In genomic region chr2:186641132-186641806, GRCh38 we compare ENCODE assay signal across 9 cellular contexts. TPM values are rescaled to one million over a fixed set of nuclear protein-coding genes. Genes with fewer than 3 reads are reported as not detected.
A peak's percentile ranks its signal among the peaks of the same experiment; 100 is the strongest.
DNase-seq lines count a peak whose midpoint lies in the region; ATAC-seq, FAIRE-seq and TF ChIP-seq lines count a peak whose summit lies in the region.
"Had no signal": no experiment of that assay in that cellular context is flagged by ENCODE, and none has a peak within 500 bp of the region (broad histone marks: within the 10 kb centered on the region; RNA-seq: fewer than 3 reads in every experiment).

No MANE protein-coding gene starts in this region.

- no peak for FAIRE-seq in small intestine (lab: Jason Lieb, UNC)

- H3K4me1 Mint-ChIP-seq in nephron progenitor cell, result peaks cover 4% of the 10 kb centered on the region
- H3K4me1 Mint-ChIP-seq: naive B cell had no signal

- H3K4me3 Mint-ChIP-seq in nephron progenitor cell, result no peak overlapping the region
- H3K4me3 Mint-ChIP-seq: activated naive CD8-positive, alpha-beta T cell; naive B cell had no signal

- no peak for TF ChIP-seq CTCF in nephron progenitor cell (IDR thresholded peaks at IDR 0.05)
- no peak for TF ChIP-seq CTCF in foreskin fibroblast (IDR thresholded peaks at IDR 0.05; ENCODE audit: low read depth, low read length)

- 63 to 71% (median 69%) methylated on average over 4 of the region's 4 CpGs for WGBS in small intestine, 3 donors

- H3K4me3 ChIP-seq in small intestine (ENCODE audit: low read depth in 1 of 2, low read length in 2 of 2) (no peak overlapping the region), foreskin fibroblast (ENCODE audit: low read depth in 1 of 2, low read length in 2 of 2) (no peak overlapping the region)

- DNase-seq in M059J (ENCODE audit: low read depth), result peak; percentile 1
- no peak for DNase-seq in nephron progenitor cell
- no peak for DNase-seq in small intestine
- DNase-seq in foreskin fibroblast, result no peak
- no peak for DNase-seq in hippocampal formation (lab: John Stamatoyannopoulos, UW)

- H3K27me3 ChIP-seq in small intestine (ENCODE audit: control insufficient read depth in 2 of 2, insufficient read depth in 2 of 2, low read length in 2 of 2), result no peaks in the 10 kb centered on the region

- no peaks in the 10 kb centered on the region for H3K9me3 ChIP-seq in small intestine (ENCODE audit: control insufficient read depth, low read depth)

- H3K4me1 ChIP-seq in small intestine (ENCODE audit: control insufficient read depth in 2 of 2, insufficient read depth in 1 of 2, low read depth in 1 of 2, low read length in 1 of 2), result no peaks in the 10 kb centered on the region

- H3K36me3 Mint-ChIP-seq in nephron progenitor cell (ENCODE audit: low read depth), result peaks cover 36% of the 10 kb centered on the region
- H3K36me3 Mint-ChIP-seq: naive B cell had no signal

- ATAC-seq in GM19372 (IDR thresholded peaks at IDR 0.05; ENCODE audit: low read depth, unreplicated experiment) (peak; percentile 6), HG02678 (IDR thresholded peaks at IDR 0.05; ENCODE audit: unreplicated experiment) (peak; percentile 16)

- H3K9me3 Mint-ChIP-seq in nephron progenitor cell, result no peaks in the 10 kb centered on the region
- H3K9me3 Mint-ChIP-seq: naive B cell had no signal

- H3K27ac Mint-ChIP-seq in nephron progenitor cell, result peak overlapping the region; percentile 20
- H3K27ac Mint-ChIP-seq: activated naive CD8-positive, alpha-beta T cell; naive B cell had no signal

- no peaks in the 10 kb centered on the region for H3K27me3 Mint-ChIP-seq in nephron progenitor cell (ENCODE audit: low read depth, poor library complexity)
- H3K27me3 Mint-ChIP-seq: activated naive CD8-positive, alpha-beta T cell; naive B cell had no signal

- H3K27ac ChIP-seq in small intestine (ENCODE audit: low read depth in 1 of 2, low read length in 1 of 2), result no peak overlapping the region

- H3K36me3 ChIP-seq in small intestine (ENCODE audit: control insufficient read depth in 2 of 2, insufficient read depth in 2 of 2, low read length in 2 of 2), result peaks cover 2% of the 10 kb centered on the region in 2 donors

RNA-seq across cellular contexts. Expression of gene ITGAV, which starts 51.4 kb away (rescaled TPM):
- 45.9 and 69.9 TPM in 2 replicates for total RNA-seq in M059J (2014; rRNA removed; shearing (Covaris generic))
- 1 to 10 TPM; 4.0 to 9.6 (median 5.1) TPM for polyA plus RNA-seq in small intestine

RNA-seq across cellular contexts. Expression of gene FAM171B, which starts 52.6 kb away (rescaled TPM):
- 0.69 and 1.7 TPM in 2 replicates for total RNA-seq in M059J (2014; rRNA removed; shearing (Covaris generic))
- polyA plus RNA-seq in small intestine, result 1 to 10 TPM in 1 of 3 donors, under 1 TPM in 1, not detected in 1; 0.27 to 2.4 TPM
